2 cellular contexts compared by ENCODE assay signal in the genomic region with DNA sequence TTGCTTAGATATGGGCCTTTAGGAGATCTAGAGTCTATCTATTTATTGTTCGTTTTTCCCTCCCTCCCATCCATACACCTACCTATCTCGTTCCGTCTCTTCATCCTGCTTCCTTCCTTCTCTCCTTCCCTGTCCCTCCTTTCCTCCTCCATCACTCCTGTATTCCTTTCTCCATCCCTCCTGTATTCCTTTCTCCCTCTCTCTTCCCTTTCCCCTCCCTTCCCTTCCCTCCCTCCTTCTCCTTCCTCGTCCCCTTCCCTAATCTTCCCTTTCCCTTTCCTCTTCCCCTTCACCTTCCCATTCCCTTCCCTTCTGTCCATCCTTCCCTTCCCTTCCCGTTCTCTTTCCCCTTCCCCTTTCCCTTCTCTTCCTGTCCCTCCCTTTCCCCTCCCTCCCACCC.
TF ChIP-seq lines count a peak whose summit lies in the region.

No MANE protein-coding gene starts in this region.

TF ChIP-seq in HepG2, 621 proteins besides CTCF, POLR2A, EP300 and RAD21:
- TF ChIP-seq NFKBIZ (CRISPR knock-in tag; IDR thresholded peaks at IDR 0.05) (no peak), IKZF1 (IDR thresholded peaks at IDR 0.05) (peak; percentile 95; the same call in 1 of the 2 replicates), SALL1 (CRISPR knock-in tag; IDR thresholded peaks at IDR 0.05) (no peak), KDM3A (CRISPR knock-in tag; IDR thresholded peaks at IDR 0.05; ENCODE audit: low read depth) (no peak), PLRG1 (conservative IDR thresholded peaks at IDR 0.05) (0 out of 2 replicates have a peak, but pooled peaks have one; percentile 67), ZNF180 (CRISPR knock-in tag; IDR thresholded peaks at IDR 0.05; ENCODE audit: borderline replicate concordance, low read depth) (no peak), MED13 (CRISPR knock-in tag; IDR thresholded peaks at IDR 0.05) (no peak), PCBP2 (optimal IDR thresholded peaks at IDR 0.05; ENCODE audit: low read depth, low read length, poor library complexity, severe bottlenecking) (peak; percentile 98), RAD51 (IDR thresholded peaks at IDR 0.05; ENCODE audit: borderline replicate concordance) (0 out of 2 replicates have a peak, but pooled peaks have one; percentile 12), FOXK2 (IDR thresholded peaks at IDR 0.05) (0 out of 2 replicates have a peak, but pooled peaks have one; percentile 28), HNRNPK (IDR thresholded peaks at IDR 0.05; ENCODE audit: low read depth, low read length, poor library complexity, severe bottlenecking) (peak; percentile 20)
- TF ChIP-seq, protein P1, sequence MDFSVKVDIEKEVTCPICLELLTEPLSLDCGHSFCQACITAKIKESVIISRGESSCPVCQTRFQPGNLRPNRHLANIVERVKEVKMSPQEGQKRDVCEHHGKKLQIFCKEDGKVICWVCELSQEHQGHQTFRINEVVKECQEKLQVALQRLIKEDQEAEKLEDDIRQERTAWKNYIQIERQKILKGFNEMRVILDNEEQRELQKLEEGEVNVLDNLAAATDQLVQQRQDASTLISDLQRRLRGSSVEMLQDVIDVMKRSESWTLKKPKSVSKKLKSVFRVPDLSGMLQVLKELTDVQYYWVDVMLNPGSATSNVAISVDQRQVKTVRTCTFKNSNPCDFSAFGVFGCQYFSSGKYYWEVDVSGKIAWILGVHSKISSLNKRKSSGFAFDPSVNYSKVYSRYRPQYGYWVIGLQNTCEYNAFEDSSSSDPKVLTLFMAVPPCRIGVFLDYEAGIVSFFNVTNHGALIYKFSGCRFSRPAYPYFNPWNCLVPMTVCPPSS (IDR thresholded peaks at IDR 0.05), result peak; percentile 76; the same call in 1 of the 2 replicates
- TF ChIP-seq, protein P2, sequence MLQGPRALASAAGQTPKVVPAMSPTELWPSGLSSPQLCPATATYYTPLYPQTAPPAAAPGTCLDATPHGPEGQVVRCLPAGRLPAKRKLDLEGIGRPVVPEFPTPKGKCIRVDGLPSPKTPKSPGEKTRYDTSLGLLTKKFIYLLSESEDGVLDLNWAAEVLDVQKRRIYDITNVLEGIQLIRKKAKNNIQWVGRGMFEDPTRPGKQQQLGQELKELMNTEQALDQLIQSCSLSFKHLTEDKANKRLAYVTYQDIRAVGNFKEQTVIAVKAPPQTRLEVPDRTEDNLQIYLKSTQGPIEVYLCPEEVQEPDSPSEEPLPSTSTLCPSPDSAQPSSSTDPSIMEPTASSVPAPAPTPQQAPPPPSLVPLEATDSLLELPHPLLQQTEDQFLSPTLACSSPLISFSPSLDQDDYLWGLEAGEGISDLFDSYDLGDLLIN (CRISPR knock-in tag; IDR thresholded peaks at IDR 0.05; ENCODE audit: borderline replicate concordance), result no peak
- TF ChIP-seq, protein P3, sequence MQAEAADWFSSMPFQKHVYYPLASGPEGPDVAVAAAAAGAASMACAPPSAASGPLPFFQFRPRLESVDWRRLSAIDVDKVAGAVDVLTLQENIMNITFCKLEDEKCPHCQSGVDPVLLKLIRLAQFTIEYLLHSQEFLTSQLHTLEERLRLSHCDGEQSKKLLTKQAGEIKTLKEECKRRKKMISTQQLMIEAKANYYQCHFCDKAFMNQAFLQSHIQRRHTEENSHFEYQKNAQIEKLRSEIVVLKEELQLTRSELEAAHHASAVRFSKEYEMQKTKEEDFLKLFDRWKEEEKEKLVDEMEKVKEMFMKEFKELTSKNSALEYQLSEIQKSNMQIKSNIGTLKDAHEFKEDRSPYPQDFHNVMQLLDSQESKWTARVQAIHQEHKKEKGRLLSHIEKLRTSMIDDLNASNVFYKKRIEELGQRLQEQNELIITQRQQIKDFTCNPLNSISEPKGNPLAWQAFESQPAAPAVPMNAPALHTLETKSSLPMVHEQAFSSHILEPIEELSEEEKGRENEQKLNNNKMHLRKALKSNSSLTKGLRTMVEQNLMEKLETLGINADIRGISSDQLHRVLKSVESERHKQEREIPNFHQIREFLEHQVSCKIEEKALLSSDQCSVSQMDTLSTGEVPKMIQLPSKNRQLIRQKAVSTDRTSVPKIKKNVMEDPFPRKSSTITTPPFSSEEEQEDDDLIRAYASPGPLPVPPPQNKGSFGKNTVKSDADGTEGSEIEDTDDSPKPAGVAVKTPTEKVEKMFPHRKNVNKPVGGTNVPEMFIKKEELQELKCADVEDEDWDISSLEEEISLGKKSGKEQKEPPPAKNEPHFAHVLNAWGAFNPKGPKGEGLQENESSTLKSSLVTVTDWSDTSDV (CRISPR knock-in tag; IDR thresholded peaks at IDR 0.05), result no peak

TF ChIP-seq in HEK293, 187 proteins besides CTCF, POLR2A, EP300 and RAD21:
- TF ChIP-seq PRDM1 (tag by site-specific recombination; IDR thresholded peaks at IDR 0.05), result peak; percentile 71
- TF ChIP-seq, protein P4, sequence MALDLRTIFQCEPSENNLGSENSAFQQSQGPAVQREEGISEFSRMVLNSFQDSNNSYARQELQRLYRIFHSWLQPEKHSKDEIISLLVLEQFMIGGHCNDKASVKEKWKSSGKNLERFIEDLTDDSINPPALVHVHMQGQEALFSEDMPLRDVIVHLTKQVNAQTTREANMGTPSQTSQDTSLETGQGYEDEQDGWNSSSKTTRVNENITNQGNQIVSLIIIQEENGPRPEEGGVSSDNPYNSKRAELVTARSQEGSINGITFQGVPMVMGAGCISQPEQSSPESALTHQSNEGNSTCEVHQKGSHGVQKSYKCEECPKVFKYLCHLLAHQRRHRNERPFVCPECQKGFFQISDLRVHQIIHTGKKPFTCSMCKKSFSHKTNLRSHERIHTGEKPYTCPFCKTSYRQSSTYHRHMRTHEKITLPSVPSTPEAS (tag by site-specific recombination; IDR thresholded peaks at IDR 0.05), result no peak
